Comparison of ENCODE assay signal across 1 cellular context in the genomic region with DNA sequence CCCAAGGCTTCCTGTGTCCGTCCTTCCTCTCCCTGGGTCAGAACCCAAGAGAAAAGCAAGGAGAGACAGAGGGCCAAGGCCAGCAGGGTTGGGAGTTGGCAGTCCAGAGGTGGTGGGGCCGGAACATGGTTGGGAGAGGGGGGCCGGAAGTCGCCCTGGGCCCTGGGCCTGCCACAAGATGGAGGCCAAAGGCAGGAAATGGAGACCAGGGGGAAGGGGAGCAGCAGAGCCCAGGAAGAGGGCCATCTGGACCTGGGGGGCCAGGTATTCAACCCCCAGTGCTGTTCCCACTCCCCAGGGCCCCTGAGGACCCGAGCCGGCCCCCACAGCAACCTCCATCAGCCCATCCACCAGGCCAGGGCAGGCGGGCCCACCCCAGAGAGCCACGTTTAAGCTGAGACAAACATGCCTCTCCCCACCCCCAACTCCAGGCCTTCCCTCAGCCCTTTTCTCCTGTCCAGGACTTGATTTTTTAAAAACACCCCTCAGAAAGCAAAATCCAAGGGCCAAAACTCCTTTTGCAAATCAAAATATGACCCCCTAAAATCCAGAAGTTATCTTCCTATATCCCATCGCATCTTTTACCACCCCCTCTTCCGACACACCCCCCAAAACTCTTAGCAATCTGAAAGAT.
TF ChIP-seq lines count a peak whose summit lies in the region.

No MANE protein-coding gene starts in this region.

TF ChIP-seq in H1, 55 proteins besides CTCF, POLR2A, EP300 and RAD21:
- TF ChIP-seq BRCA1 (IDR thresholded peaks at IDR 0.05; ENCODE audit: low read depth, low read length) (no peak), YY1 (IDR thresholded peaks at IDR 0.05; ENCODE audit: low read depth, low read length) (peak; percentile 75; the same call in 1 of the 2 replicates)
